In genomic region chr10:110267246-110267645, GRCh38 we compare ENCODE assay signal across 19 cellular contexts.
"Had no signal": no experiment of that assay in that cellular context is flagged by ENCODE, and none has a peak within 500 bp of the region (broad histone marks: within the 10 kb centered on the region; RNA-seq: fewer than 3 reads in every experiment).

No MANE protein-coding gene starts in this region.

- H3K27me3 ChIP-seq: left lung, pancreas, sigmoid colon had no signal

- H3K36me3 ChIP-seq: left lung, pancreas, sigmoid colon had no signal

- ATAC-seq: activated naive CD8-positive, alpha-beta T cell treated with anti-CD3 and anti-CD28 coated beads, Interleukin-2, amount 50 U/mL, for 24 hours; activated T-helper 17 cell treated with anti-CD3 and anti-CD28 coated beads, Interleukin-2, amount 50 U/mL, for 72 hours; left lung; mucosa of descending colon; naive thymus-derived CD4-positive, alpha-beta T cell; pancreas; stimulated activated effector memory CD8-positive, alpha-beta T cell treated with anti-CD3 and anti-CD28 coated beads, Interleukin-12 subunit alpha, Interleukin-12 subunit beta, amount 100 ng/mL, for 72 hours had no signal

- H3K27ac Mint-ChIP-seq: activated naive CD4-positive, alpha-beta T cell treated with anti-CD3 and anti-CD28 coated beads for 36 hours; activated naive CD8-positive, alpha-beta T cell treated with anti-CD3 and anti-CD28 coated beads, Interleukin-2, amount 50 U/mL, for 24 hours; activated T-helper 17 cell treated with anti-CD3 and anti-CD28 coated beads, Interleukin-2, amount 50 U/mL, for 72 hours; memory B cell; stimulated activated effector memory CD8-positive, alpha-beta T cell treated with anti-CD3 and anti-CD28 coated beads, Interleukin-12 subunit alpha, Interleukin-12 subunit beta, amount 100 ng/mL, for 72 hours had no signal

- H3K27ac ChIP-seq: left lung, SK-N-MC, VCaP had no signal

- H3K9me3 ChIP-seq: left lung, mucosa of descending colon, pancreas, sigmoid colon had no signal

- H3K27me3 Mint-ChIP-seq: activated naive CD8-positive, alpha-beta T cell treated with anti-CD3 and anti-CD28 coated beads, Interleukin-2, amount 50 U/mL, for 24 hours; activated T-helper 17 cell treated with anti-CD3 and anti-CD28 coated beads, Interleukin-2, amount 50 U/mL, for 72 hours; memory B cell had no signal

- H3K4me3 Mint-ChIP-seq: activated naive CD4-positive, alpha-beta T cell treated with anti-CD3 and anti-CD28 coated beads for 36 hours; activated naive CD8-positive, alpha-beta T cell treated with anti-CD3 and anti-CD28 coated beads, Interleukin-2, amount 50 U/mL, for 24 hours; memory B cell; naive thymus-derived CD4-positive, alpha-beta T cell; stimulated activated effector memory CD8-positive, alpha-beta T cell treated with anti-CD3 and anti-CD28 coated beads, Interleukin-12 subunit alpha, Interleukin-12 subunit beta, amount 100 ng/mL, for 72 hours had no signal

- DNase-seq: activated CD4-positive, alpha-beta T cell treated with anti-CD3 and anti-CD28 coated beads, Interleukin-2, amount 50 U/mL, for 48 hours; activated naive CD4-positive, alpha-beta T cell treated with anti-CD3 and anti-CD28 coated beads for 36 hours; activated naive CD8-positive, alpha-beta T cell treated with anti-CD3 and anti-CD28 coated beads, Interleukin-2, amount 50 U/mL, for 24 hours; cortex of kidney; effector CD8-positive, alpha-beta T cell; foreskin melanocyte; islet precursor cell; left lung; mucosa of descending colon; naive thymus-derived CD4-positive, alpha-beta T cell; pancreas; sigmoid colon; stimulated activated CD4-positive, alpha-beta T cell treated with anti-CD3 and anti-CD28 coated beads, Interleukin-1b, Interleukin-23, amount 100 ng/mL, for 48 hours; T-helper 1 cell had no signal

- H3K4me3 ChIP-seq: left lung, mucosa of descending colon, pancreas, sigmoid colon, SK-N-MC had no signal
